1 cellular context compared by ENCODE assay signal in the genomic region with DNA sequence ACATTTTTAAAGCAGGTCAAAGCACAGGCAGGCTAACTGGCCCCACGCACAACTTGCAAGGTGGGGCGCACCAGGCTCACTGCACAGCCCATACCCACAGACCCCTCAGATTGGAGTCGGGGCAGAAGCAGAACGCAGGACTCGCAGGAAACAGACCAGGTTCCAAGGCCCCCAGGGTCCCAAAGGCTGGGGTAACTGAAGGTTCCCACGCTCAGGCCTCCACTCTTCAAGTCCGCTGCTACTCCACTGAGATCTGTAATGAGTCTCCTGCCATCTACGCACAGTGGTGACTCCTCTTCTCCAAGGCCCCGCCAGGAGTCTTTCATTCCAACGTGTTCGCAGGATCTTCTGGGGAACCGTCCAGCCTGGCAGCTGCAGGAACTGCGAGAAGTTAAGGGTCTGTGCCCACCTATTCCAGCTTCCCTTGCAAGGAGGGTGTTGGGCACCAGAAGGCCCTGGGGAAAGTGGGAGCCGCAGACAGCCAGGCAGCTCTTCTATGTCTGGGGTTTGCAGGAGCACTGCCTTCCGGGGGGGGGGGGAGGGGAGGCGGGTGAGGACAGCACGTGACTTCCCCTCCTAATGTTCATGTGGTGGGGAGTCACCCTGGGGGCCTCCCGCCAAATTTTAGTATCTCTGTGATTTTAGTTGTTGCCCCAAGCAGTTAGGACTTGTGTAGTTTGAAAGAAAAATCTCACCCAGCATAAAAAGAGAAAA.
A peak's percentile ranks its signal among the peaks of the same experiment; 100 is the strongest.
TF ChIP-seq lines count a peak whose summit lies in the region.

No MANE protein-coding gene starts in this region.

TF ChIP-seq in HepG2, 621 proteins besides CTCF, POLR2A, EP300 and RAD21 (continues in another document):
- peak; percentile 4; the same call in 1 of the 2 replicates for TF ChIP-seq NR2C2 (CRISPR knock-in tag; IDR thresholded peaks at IDR 0.05; ENCODE audit: borderline replicate concordance)
- TF ChIP-seq, protein P1, sequence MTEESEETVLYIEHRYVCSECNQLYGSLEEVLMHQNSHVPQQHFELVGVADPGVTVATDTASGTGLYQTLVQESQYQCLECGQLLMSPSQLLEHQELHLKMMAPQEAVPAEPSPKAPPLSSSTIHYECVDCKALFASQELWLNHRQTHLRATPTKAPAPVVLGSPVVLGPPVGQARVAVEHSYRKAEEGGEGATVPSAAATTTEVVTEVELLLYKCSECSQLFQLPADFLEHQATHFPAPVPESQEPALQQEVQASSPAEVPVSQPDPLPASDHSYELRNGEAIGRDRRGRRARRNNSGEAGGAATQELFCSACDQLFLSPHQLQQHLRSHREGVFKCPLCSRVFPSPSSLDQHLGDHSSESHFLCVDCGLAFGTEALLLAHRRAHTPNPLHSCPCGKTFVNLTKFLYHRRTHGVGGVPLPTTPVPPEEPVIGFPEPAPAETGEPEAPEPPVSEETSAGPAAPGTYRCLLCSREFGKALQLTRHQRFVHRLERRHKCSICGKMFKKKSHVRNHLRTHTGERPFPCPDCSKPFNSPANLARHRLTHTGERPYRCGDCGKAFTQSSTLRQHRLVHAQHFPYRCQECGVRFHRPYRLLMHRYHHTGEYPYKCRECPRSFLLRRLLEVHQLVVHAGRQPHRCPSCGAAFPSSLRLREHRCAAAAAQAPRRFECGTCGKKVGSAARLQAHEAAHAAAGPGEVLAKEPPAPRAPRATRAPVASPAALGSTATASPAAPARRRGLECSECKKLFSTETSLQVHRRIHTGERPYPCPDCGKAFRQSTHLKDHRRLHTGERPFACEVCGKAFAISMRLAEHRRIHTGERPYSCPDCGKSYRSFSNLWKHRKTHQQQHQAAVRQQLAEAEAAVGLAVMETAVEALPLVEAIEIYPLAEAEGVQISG (CRISPR knock-in tag; IDR thresholded peaks at IDR 0.05), result no peak
- 0 out of 2 replicates have a peak, but pooled peaks have one; percentile 1 for TF ChIP-seq HNF1A (IDR thresholded peaks at IDR 0.05; ENCODE audit: low read depth)
- TF ChIP-seq HNF1A (CRISPR knock-in tag; IDR thresholded peaks at IDR 0.05; ENCODE audit: borderline replicate concordance), result no peak
- no peak for TF ChIP-seq ZNF749 (CRISPR knock-in tag; IDR thresholded peaks at IDR 0.05; ENCODE audit: borderline replicate concordance)
- no peak for TF ChIP-seq ATF3 (CRISPR knock-in tag; IDR thresholded peaks at IDR 0.05)
- TF ChIP-seq AGO2 (optimal IDR thresholded peaks at IDR 0.05; ENCODE audit: low read depth, low read length), result peak; percentile 58
- TF ChIP-seq ZNF580 (CRISPR knock-in tag; IDR thresholded peaks at IDR 0.05; ENCODE audit: borderline replicate concordance, low read depth), result peak; percentile 1; the same call in 1 of the 2 replicates
- 0 out of 2 replicates have a peak, but pooled peaks have one; percentile 25 for TF ChIP-seq RNF2 (conservative IDR thresholded peaks at IDR 0.05; ENCODE audit: low read depth)
- no peak for TF ChIP-seq TAF1 (CRISPR knock-in tag; IDR thresholded peaks at IDR 0.05)
- no peak for TF ChIP-seq ZBTB7A (CRISPR knock-in tag; IDR thresholded peaks at IDR 0.05)
- TF ChIP-seq ZNF724P (CRISPR knock-in tag; IDR thresholded peaks at IDR 0.05; ENCODE audit: borderline replicate concordance), result no peak
- no peak for TF ChIP-seq REXO4 (CRISPR knock-in tag; IDR thresholded peaks at IDR 0.05; ENCODE audit: borderline replicate concordance)
- 0 out of 2 replicates have a peak, but pooled peaks have one; percentile 5 for TF ChIP-seq HIC2 (CRISPR knock-in tag; IDR thresholded peaks at IDR 0.05; ENCODE audit: low read depth)
- TF ChIP-seq ZBTB8A (CRISPR knock-in tag; IDR thresholded peaks at IDR 0.05; ENCODE audit: borderline replicate concordance, low read depth), result no peak; the same call in 1 of the 2 replicates
- 0 out of 2 replicates have a peak, but pooled peaks have one; percentile 27 for TF ChIP-seq ZNF326 (CRISPR knock-in tag; IDR thresholded peaks at IDR 0.05; ENCODE audit: borderline replicate concordance)
- no peak for TF ChIP-seq NFYC (CRISPR knock-in tag; IDR thresholded peaks at IDR 0.05)
- no peak for TF ChIP-seq PHF8 (CRISPR knock-in tag; IDR thresholded peaks at IDR 0.05)
- TF ChIP-seq KAT8 (CRISPR knock-in tag; IDR thresholded peaks at IDR 0.05), result no peak
- TF ChIP-seq, protein P2, sequence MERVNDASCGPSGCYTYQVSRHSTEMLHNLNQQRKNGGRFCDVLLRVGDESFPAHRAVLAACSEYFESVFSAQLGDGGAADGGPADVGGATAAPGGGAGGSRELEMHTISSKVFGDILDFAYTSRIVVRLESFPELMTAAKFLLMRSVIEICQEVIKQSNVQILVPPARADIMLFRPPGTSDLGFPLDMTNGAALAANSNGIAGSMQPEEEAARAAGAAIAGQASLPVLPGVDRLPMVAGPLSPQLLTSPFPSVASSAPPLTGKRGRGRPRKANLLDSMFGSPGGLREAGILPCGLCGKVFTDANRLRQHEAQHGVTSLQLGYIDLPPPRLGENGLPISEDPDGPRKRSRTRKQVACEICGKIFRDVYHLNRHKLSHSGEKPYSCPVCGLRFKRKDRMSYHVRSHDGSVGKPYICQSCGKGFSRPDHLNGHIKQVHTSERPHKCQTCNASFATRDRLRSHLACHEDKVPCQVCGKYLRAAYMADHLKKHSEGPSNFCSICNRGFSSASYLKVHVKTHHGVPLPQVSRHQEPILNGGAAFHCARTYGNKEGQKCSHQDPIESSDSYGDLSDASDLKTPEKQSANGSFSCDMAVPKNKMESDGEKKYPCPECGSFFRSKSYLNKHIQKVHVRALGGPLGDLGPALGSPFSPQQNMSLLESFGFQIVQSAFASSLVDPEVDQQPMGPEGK (CRISPR knock-in tag; IDR thresholded peaks at IDR 0.05), result peak; percentile 55
- peak; percentile 53 for TF ChIP-seq SRSF1 (optimal IDR thresholded peaks at IDR 0.05; ENCODE audit: low read depth, low read length)
- TF ChIP-seq SIN3B (IDR thresholded peaks at IDR 0.05; ENCODE audit: low read length), result no peak
- no peak for TF ChIP-seq SMC3 (IDR thresholded peaks at IDR 0.05; ENCODE audit: low read length)
- TF ChIP-seq ZHX2 (IDR thresholded peaks at IDR 0.05; ENCODE audit: low read depth), result 0 out of 2 replicates have a peak, but pooled peaks have one; percentile 8
- no peak for TF ChIP-seq ZHX2 (CRISPR knock-in tag; IDR thresholded peaks at IDR 0.05; ENCODE audit: borderline replicate concordance)
- TF ChIP-seq MED8 (CRISPR knock-in tag; IDR thresholded peaks at IDR 0.05; ENCODE audit: insufficient replicate concordance), result peak; percentile 27
- 0 out of 2 replicates have a peak, but pooled peaks have one; percentile 46 for TF ChIP-seq ZBTB38 (CRISPR knock-in tag; IDR thresholded peaks at IDR 0.05)
- TF ChIP-seq USF2 (IDR thresholded peaks at IDR 0.05; ENCODE audit: low read depth, low read length), result no peak
- TF ChIP-seq USF2 (CRISPR knock-in tag; IDR thresholded peaks at IDR 0.05; ENCODE audit: borderline replicate concordance), result peak; percentile 56; the same call in 1 of the 2 replicates
- no peak for TF ChIP-seq ZGPAT (CRISPR knock-in tag; IDR thresholded peaks at IDR 0.05)
